ENCODE assay signal across 9 cellular contexts in genomic region chr6:25041676-25042598, GRCh38.
DNase-seq lines count a peak whose midpoint lies in the region; ATAC-seq, FAIRE-seq and TF ChIP-seq lines count a peak whose summit lies in the region.
"Had no signal": no experiment of that assay in that cellular context is flagged by ENCODE, and none has a peak within 500 bp of the region (broad histone marks: within the 10 kb centered on the region; RNA-seq: fewer than 3 reads in every experiment).

No MANE protein-coding gene starts in this region.

- H3K4me3 ChIP-seq in liver (ENCODE audit: low read depth in 1 of 3, low read length in 3 of 3) (peak overlapping the region in 1 of 3 donors; percentile 4), HepG2 (replicated peaks in 1 of 3; ENCODE audit: insufficient read depth in 1 of 3, low read depth in 2 of 3, low read length in 3 of 3) (no peak overlapping the region), OCI-LY1 (ENCODE audit: low read depth, low read length, poor library complexity, severe bottlenecking) (peak overlapping the region; percentile 84), GM12878 (peak overlapping the region; percentile 67), PC-3 (ENCODE audit: low read length) (no peak overlapping the region)
- H3K4me3 ChIP-seq: SJSA1 had no signal

- H3K27ac ChIP-seq in liver (ENCODE audit: low read depth in 1 of 2, low read length in 2 of 2): peak overlapping the region; percentile 5 to 50
- no peak overlapping the region for H3K27ac ChIP-seq in HepG2 (ENCODE audit: extremely low read length, insufficient read depth, low read length)
- peak overlapping the region; percentile 81 for H3K27ac ChIP-seq in OCI-LY1 (ENCODE audit: low read depth, low read length, poor library complexity, severe bottlenecking)
- peak overlapping the region; percentile 60 for H3K27ac ChIP-seq in GM12878 (ENCODE audit: control insufficient read depth, insufficient read depth)
- H3K27ac ChIP-seq in caudate nucleus (ENCODE audit: low read depth, low read length): no peak overlapping the region
- no peak overlapping the region for H3K27ac ChIP-seq in PC-3 (ENCODE audit: low read length)
- H3K27ac ChIP-seq: SJSA1 had no signal

- SMC1A ChIA-PET in GM12878 (lab: Charles Lee; ENCODE audit: uncharacterized antibody, unreplicated experiment): interaction anchor here (0.9 to 14.9 kb wide), 14 partner anchors 3 to 263 kb away, joined by 4 to 304 read pairs (median 8); no protein-coding TSS in a partner anchor

- no peak for DNase-seq in HepG2 (ENCODE audit: low spot score)
- no peak for DNase-seq in GM12878 (ENCODE audit: low read depth, low spot score)
- DNase-seq in stimulated activated naive CD4-positive, alpha-beta T cell (lab: John Stamatoyannopoulos, UW): peak; percentile 33 to 50 (median 42)
- DNase-seq in caudate nucleus (lab: John Stamatoyannopoulos, UW): no peak
- DNase-seq in PC-3: no peak
- no peak for DNase-seq in osteocyte (ENCODE audit: extremely low spot score, unreplicated experiment)

- TF ChIP-seq POLR2A in HepG2 (IDR thresholded peaks at IDR 0.05; ENCODE audit: insufficient read depth in 1 of 2, low read depth in 2 of 2, low read length in 2 of 2): no peak
- peak; percentile 50; the same call in 1 of the 2 replicates for TF ChIP-seq POLR2A in GM12878 (IDR thresholded peaks at IDR 0.05; ENCODE audit: low read depth, low read length)

- RAD21 ChIA-PET in GM12878 (lab: Charles Lee; ENCODE audit: unreplicated experiment): interaction anchor here (0.7 to 5.6 kb wide), 14 partner anchors 9 to 109 kb away, joined by 3 to 70 read pairs (median 10); no protein-coding TSS in a partner anchor

- TF ChIP-seq EP300 in HepG2 (IDR thresholded peaks at IDR 0.05; ENCODE audit: low read depth in 2 of 2, low read length in 2 of 2) (no peak), HepG2 (CRISPR knock-in tag; IDR thresholded peaks at IDR 0.05; ENCODE audit: borderline replicate concordance) (no peak), GM12878 (IDR thresholded peaks at IDR 0.05; ENCODE audit: borderline replicate concordance in 1 of 2, control insufficient read depth in 1 of 2, low read depth in 2 of 2, low read length in 2 of 2) (no peak)

- in situ Hi-C loops in HepG2 (cut with HindIII; ENCODE audit: extremely low pct_ligation_motif_present, low pct_unique_long_range_greater_than_20kb) (no loop called here), GM12878 (cut with MboI) (no loop called here)

- no peak overlapping the region for H3K4me3 Mint-ChIP-seq in osteocyte (ENCODE audit: unreplicated experiment)

- H3K4me1 Mint-ChIP-seq in osteocyte (ENCODE audit: unreplicated experiment): peaks cover 8% of the 10 kb centered on the region

- H3K9ac ChIP-seq in liver (ENCODE audit: low read depth in 1 of 2, low read length in 2 of 2) (peak overlapping the region in 1 of 2 donors; percentile 55), HepG2 (ENCODE audit: insufficient read depth, low read depth, low read length) (no peak overlapping the region), OCI-LY1 (ENCODE audit: low read length) (peak overlapping the region; percentile 83), GM12878 (ENCODE audit: control insufficient read depth, insufficient read depth, low read length) (peak overlapping the region; percentile 77), PC-3 (ENCODE audit: low read length) (no peak overlapping the region)

- TF ChIP-seq CTCF in liver (IDR thresholded peaks at IDR 0.05; ENCODE audit: low read depth, low read length, missing input control): no peak
- no peak for TF ChIP-seq CTCF in HepG2 (CRISPR knock-in tag; IDR thresholded peaks at IDR 0.05)
- no peak for TF ChIP-seq CTCF in OCI-LY1 (IDR thresholded peaks at IDR 0.05; ENCODE audit: low read length)
- TF ChIP-seq CTCF in GM12878 (IDR thresholded peaks at IDR 0.05 in 2 of 3, conservative IDR thresholded peaks at IDR 0.05 in 1 of 3; ENCODE audit: control insufficient read depth in 2 of 3, extremely low read depth in 1 of 3, insufficient read depth in 1 of 3, low read depth in 3 of 3, low read length in 3 of 3): no peak
- TF ChIP-seq CTCF in PC-3 (conservative IDR thresholded peaks at IDR 0.05; ENCODE audit: low read depth, low read length): no peak
- no peak for TF ChIP-seq CTCF in osteocyte (IDR thresholded peaks at IDR 0.05)

- no peaks in the 10 kb centered on the region for H3K36me3 Mint-ChIP-seq in osteocyte (ENCODE audit: unreplicated experiment)

- H3K79me2 ChIP-seq in HepG2 (ENCODE audit: insufficient read depth, low read length): no peaks in the 10 kb centered on the region
- H3K79me2 ChIP-seq in OCI-LY1 (ENCODE audit: insufficient read depth, low read length): peaks cover 41% of the 10 kb centered on the region
- peaks cover 4% of the 10 kb centered on the region for H3K79me2 ChIP-seq in GM12878 (ENCODE audit: control insufficient read depth, insufficient read depth, low read length)
- no peaks in the 10 kb centered on the region for H3K79me2 ChIP-seq in PC-3 (ENCODE audit: low read length)

- POLR2A ChIA-PET in HepG2 (lab: Yijun Ruan, JAX) (no interaction called here), GM12878 (lab: Charles Lee) (interaction anchor here (0.6 to 5.5 kb wide), 12 partner anchors 6 to 106 kb away, joined by 3 to 87 read pairs (median 6); partner anchors contain the start of gene RIPOR2), PC-3 (lab: Charles Lee; ENCODE audit: unreplicated experiment) (no interaction called here)

- no peaks in the 10 kb centered on the region for H3K9me2 ChIP-seq in OCI-LY1 (ENCODE audit: low read depth, low read length)
- H3K9me2 ChIP-seq in PC-3 (replicated peaks; ENCODE audit: low read length): no peaks in the 10 kb centered on the region

- H3K9me3 ChIP-seq in liver (ENCODE audit: control insufficient read depth in 4 of 4, low read length in 3 of 4): peaks cover 0 to 2% (median 0%) of the 10 kb centered on the region in 4 donors
- no peaks in the 10 kb centered on the region for H3K9me3 ChIP-seq in HepG2 (ENCODE audit: low read length)
- no peaks in the 10 kb centered on the region for H3K9me3 ChIP-seq in OCI-LY1 (ENCODE audit: low read length)
- H3K9me3 ChIP-seq in GM12878 (replicated peaks; ENCODE audit: control insufficient read depth, insufficient read depth, low read length): no peaks in the 10 kb centered on the region; the same call in 2 of the 3 replicates
- no peaks in the 10 kb centered on the region for H3K9me3 ChIP-seq in PC-3 (ENCODE audit: low read length)
- H3K9me3 ChIP-seq: SJSA1 had no signal

- no peaks in the 10 kb centered on the region for H4K20me1 ChIP-seq in HepG2 (ENCODE audit: insufficient read depth, low read length)
- H4K20me1 ChIP-seq in OCI-LY1 (ENCODE audit: insufficient read depth, low read length): no peaks in the 10 kb centered on the region
- no peaks in the 10 kb centered on the region for H4K20me1 ChIP-seq in GM12878 (ENCODE audit: control insufficient read depth, insufficient read depth)
- no peaks in the 10 kb centered on the region for H4K20me1 ChIP-seq in PC-3 (ENCODE audit: low read length)

- ATAC-seq in HepG2 (no peak), GM12878 (peak; percentile 62), PC-3 (no peak)

- H3K4me2 ChIP-seq in HepG2 (ENCODE audit: low read depth, low read length) (no peak overlapping the region), OCI-LY1 (ENCODE audit: low read length) (peak overlapping the region; percentile 93), GM12878 (ENCODE audit: control insufficient read depth, insufficient read depth) (peak overlapping the region; percentile 92), PC-3 (ENCODE audit: low read length) (no peak overlapping the region)

- intact Hi-C loops in HepG2 (cut with micrococcal nuclease; ENCODE audit: unreplicated experiment) (no loop called here), GM12878 (cut with micrococcal nuclease; ENCODE audit: unreplicated experiment) (no loop called here), PC-3 (cut with micrococcal nuclease) (no loop called here)

- H3F3A ChIP-seq in OCI-LY1 (ENCODE audit: insufficient read depth, low read length) (peaks cover 5% of the 10 kb centered on the region; the same call in 1 of the 2 replicates), PC-3 (ENCODE audit: low read length, unreplicated experiment) (no peaks in the 10 kb centered on the region)

- 71% methylated on average over 24 of the region's 24 CpGs for WGBS in liver
- 67% methylated on average over 24 of the region's 24 CpGs for WGBS in HepG2 (ENCODE audit: low lambda C conversion rate)
- under 1% methylated on average over 24 of the region's 24 CpGs for WGBS in GM12878 (ENCODE audit: insufficient coverage, insufficient replicate concordance, low lambda C conversion rate, missing lambda C conversion rate)

- H2AFZ ChIP-seq in HepG2 (ENCODE audit: low read length) (no peak overlapping the region), OCI-LY1 (ENCODE audit: low read length) (no peak overlapping the region), GM12878 (ENCODE audit: control insufficient read depth, low read depth, low read length) (peak overlapping the region; percentile 88), PC-3 (ENCODE audit: low read length) (no peak overlapping the region)

- BruUV-seq in HepG2 (replicated peaks; lab: Mats Ljungman, UMichigan) (no TSS peak), GM12878 (replicated peaks; lab: Mats Ljungman, UMichigan) (TSS peak; percentile 60), PC-3 (replicated peaks; lab: Mats Ljungman, UMichigan) (no TSS peak)

- H3K4me1 ChIP-seq in liver (ENCODE audit: control insufficient read depth in 4 of 4, insufficient read depth in 4 of 4, low read length in 3 of 4): no peaks in the 10 kb centered on the region
- no peaks in the 10 kb centered on the region for H3K4me1 ChIP-seq in HepG2 (ENCODE audit: insufficient read depth, low read length)
- peaks cover 59% of the 10 kb centered on the region for H3K4me1 ChIP-seq in OCI-LY1 (ENCODE audit: insufficient read depth, low read length, severe bottlenecking)
- peaks cover 23% of the 10 kb centered on the region for H3K4me1 ChIP-seq in GM12878 (ENCODE audit: control insufficient read depth, insufficient read depth, low read length)
- no peaks in the 10 kb centered on the region for H3K4me1 ChIP-seq in PC-3 (ENCODE audit: insufficient read depth, low read length)

- FAIRE-seq in HepG2 (lab: Jason Lieb, UNC): no peak
- no peak for FAIRE-seq in GM12878 (lab: Jason Lieb, UNC)

- H3K27me3 ChIP-seq in liver (ENCODE audit: control insufficient read depth in 4 of 4, insufficient read depth in 4 of 4, low read length in 3 of 4): no peaks in the 10 kb centered on the region
- H3K27me3 ChIP-seq in HepG2 (ENCODE audit: control insufficient read depth in 1 of 2, insufficient read depth in 2 of 2, low read length in 2 of 2): peaks cover 0 to 3% of the 10 kb centered on the region in 2 experiments; a peak in 1 of 5 replicates
- no peaks in the 10 kb centered on the region for H3K27me3 ChIP-seq in OCI-LY1 (ENCODE audit: insufficient read depth, low read length)
- H3K27me3 ChIP-seq in GM12878 (replicated peaks in 1 of 2; ENCODE audit: control insufficient read depth in 2 of 2, insufficient read depth in 2 of 2, low read length in 1 of 2): no peaks in the 10 kb centered on the region
- peaks cover 4% of the 10 kb centered on the region; the same call in 1 of the 2 replicates for H3K27me3 ChIP-seq in PC-3 (ENCODE audit: low read length)
- H3K27me3 ChIP-seq: SJSA1 had no signal

- no peaks in the 10 kb centered on the region for H3K9me3 Mint-ChIP-seq in osteocyte (ENCODE audit: unreplicated experiment)

- H3K36me3 ChIP-seq in liver (ENCODE audit: control insufficient read depth in 4 of 4, insufficient read depth in 3 of 4, low read depth in 1 of 4, low read length in 3 of 4): no peaks in the 10 kb centered on the region
- no peaks in the 10 kb centered on the region for H3K36me3 ChIP-seq in HepG2 (replicated peaks in 1 of 2; ENCODE audit: control insufficient read depth in 1 of 2, insufficient read depth in 2 of 2, low read length in 2 of 2)
- peaks cover 8% of the 10 kb centered on the region for H3K36me3 ChIP-seq in OCI-LY1 (ENCODE audit: insufficient read depth, low read length)
- H3K36me3 ChIP-seq in GM12878 (ENCODE audit: control insufficient read depth in 2 of 2, insufficient read depth in 2 of 2, low read length in 1 of 2): no peaks in the 10 kb centered on the region
- H3K36me3 ChIP-seq in PC-3 (ENCODE audit: low read depth, low read length): no peaks in the 10 kb centered on the region
- H3K36me3 ChIP-seq: SJSA1 had no signal

- TF ChIP-seq RAD21 in liver (IDR thresholded peaks at IDR 0.05) (no peak), HepG2 (CRISPR knock-in tag; IDR thresholded peaks at IDR 0.05) (no peak), GM12878 (IDR thresholded peaks at IDR 0.05; ENCODE audit: insufficient read depth, low read depth, low read length) (no peak)

- no peak overlapping the region for H3K27ac Mint-ChIP-seq in osteocyte (ENCODE audit: unreplicated experiment)

- H3K27me3 Mint-ChIP-seq in osteocyte (ENCODE audit: unreplicated experiment): no peaks in the 10 kb centered on the region

- CTCF ChIA-PET in HepG2 (lab: Yijun Ruan, JAX; ENCODE audit: low intra/inter-chr PET ratio, low total read pairs) (no interaction called here), GM12878 (lab: Yijun Ruan, JAX) (interaction anchor here (0.7 to 4.6 kb wide), 11 partner anchors 7 to 521 kb away, joined by 3 to 91 read pairs (median 6); no protein-coding TSS in a partner anchor), PC-3 (lab: Charles Lee) (no interaction called here)

Comparison
In these comparisons a context has a peak if more than half of its experiments do, and no peak if none do; other contexts are left out.
1. H3K27ac ChIP-seq: peak in liver (2 of 2), OCI-LY1 (single experiment) and GM12878 (single experiment); none in HepG2 (single experiment), caudate nucleus (single experiment) and PC-3 (single experiment).
2. H3K4me3 ChIP-seq: peak in OCI-LY1 (single experiment) and GM12878 (single experiment); none in HepG2 (0 of 3) and PC-3 (single experiment).
3. H3K9ac ChIP-seq: peak in OCI-LY1 (single experiment) and GM12878 (single experiment); none in HepG2 (single experiment) and PC-3 (single experiment).
4. DNase-seq: peak in stimulated activated naive CD4-positive, alpha-beta T cell (6 of 6); none in HepG2 (single experiment), GM12878 (single experiment), caudate nucleus (0 of 61), PC-3 (single experiment) and osteocyte (single experiment).
5. H3K4me2 ChIP-seq: peak in OCI-LY1 (single experiment) and GM12878 (single experiment); none in HepG2 (single experiment) and PC-3 (single experiment).